8 cellular contexts compared by ENCODE assay signal in genomic region chr17:79065105-79065670, GRCh38. TPM values are rescaled to one million over a fixed set of nuclear protein-coding genes. Genes with fewer than 3 reads are reported as not detected.
DNase-seq lines count a peak whose midpoint lies in the region; ATAC-seq, FAIRE-seq and TF ChIP-seq lines count a peak whose summit lies in the region.

No MANE protein-coding gene starts in this region.

- H3K27ac ChIP-seq in H9 (ENCODE audit: insufficient read length, low read depth, low read length) (no peak overlapping the region), K562 (ENCODE audit: extremely low read depth, low read depth, low read length) (no peak overlapping the region), HepG2 (ENCODE audit: extremely low read length, insufficient read depth, low read length) (no peak overlapping the region)

- intact Hi-C loops in K562 (cut with micrococcal nuclease) (loop anchor here (2.0 kb wide), 1 partner anchor 18 kb away; no protein-coding TSS in a partner anchor), HepG2 (cut with micrococcal nuclease; ENCODE audit: unreplicated experiment) (loop anchor here (1.0 kb wide), 1 partner anchor 17 kb away; no protein-coding TSS in a partner anchor)

- BruUV-seq in K562 (replicated peaks; lab: Mats Ljungman, UMichigan): no TSS peak
- no TSS peak for BruUV-seq in HepG2 (replicated peaks; lab: Mats Ljungman, UMichigan)

- TF ChIP-seq POLR2A in K562 (conservative IDR thresholded peaks at IDR 0.05) (no peak), HepG2 (IDR thresholded peaks at IDR 0.05; ENCODE audit: insufficient read depth in 1 of 2, low read depth in 2 of 2, low read length in 2 of 2) (no peak), GM18505 (IDR thresholded peaks at IDR 0.05; ENCODE audit: borderline replicate concordance, extremely low read depth, insufficient read depth, insufficient read length) (no peak)

- H2BK20ac ChIP-seq in H9 (ENCODE audit: low read depth, low read length, poor library complexity, severe bottlenecking): no peak overlapping the region

- no peak for TF ChIP-seq EP300 in K562 (IDR thresholded peaks at IDR 0.05; ENCODE audit: low read length)
- no peak for TF ChIP-seq EP300 in HepG2 (IDR thresholded peaks at IDR 0.05; ENCODE audit: low read depth in 2 of 2, low read length in 2 of 2)
- TF ChIP-seq EP300 in HepG2 (CRISPR knock-in tag; IDR thresholded peaks at IDR 0.05; ENCODE audit: borderline replicate concordance): no peak

- H3K36me3 ChIP-seq in K562 (ENCODE audit: control insufficient read depth, insufficient read depth, low read length): no peaks in the 10 kb centered on the region
- no peaks in the 10 kb centered on the region for H3K36me3 ChIP-seq in HepG2 (replicated peaks in 1 of 2; ENCODE audit: control insufficient read depth in 1 of 2, insufficient read depth in 2 of 2, low read length in 2 of 2)

- POLR2A ChIA-PET in T-cell (lab: Charles Lee) (no interaction called here), K562 (lab: Yijun Ruan, JAX) (no interaction called here), HepG2 (lab: Yijun Ruan, JAX) (no interaction called here)

- H3K27me3 Mint-ChIP-seq in H9 (ENCODE audit: low read depth) (peaks cover 21% of the 10 kb centered on the region), T-cell (peaks cover 0 to 1% of the 10 kb centered on the region in 2 donors)

- H2BK12ac ChIP-seq in H9 (ENCODE audit: insufficient read length, low read depth, low read length): no peak overlapping the region

- H4K91ac ChIP-seq in H9 (ENCODE audit: insufficient read length, low read depth, low read length): no peak overlapping the region

- H3K27ac Mint-ChIP-seq in H9: no peak overlapping the region
- peak overlapping the region in 1 of 2 donors; percentile 17 for H3K27ac Mint-ChIP-seq in T-cell

- ATAC-seq in T-cell (replicated peaks in 1 of 4) (peak; percentile 51 to 72 (median 64)), K562 (peak; percentile 86), HepG2 (0 out of 3 replicates have a peak, but pooled peaks have one; percentile 46), GM19452 (IDR thresholded peaks at IDR 0.05; ENCODE audit: unreplicated experiment) (no peak), GM18505 (IDR thresholded peaks at IDR 0.05; ENCODE audit: unreplicated experiment) (no peak)

- no peak overlapping the region for H4K5ac ChIP-seq in H9 (ENCODE audit: insufficient read length, low read depth, low read length)

- no peaks in the 10 kb centered on the region for H3K23me2 ChIP-seq in H9 (ENCODE audit: insufficient read length, low read depth, low read length, poor library complexity, severe bottlenecking)

- H3K9me1 ChIP-seq in K562 (ENCODE audit: control insufficient read depth, insufficient read depth, low read length): no peaks in the 10 kb centered on the region

- H2BK5ac ChIP-seq in H9 (ENCODE audit: insufficient read length, low read length): no peak overlapping the region

- H3K18ac ChIP-seq in H9 (ENCODE audit: insufficient read length, low read depth, low read length): no peak overlapping the region

- H2AFZ ChIP-seq in H9 (ENCODE audit: low read length): peak overlapping the region; percentile 100
- H2AFZ ChIP-seq in K562 (ENCODE audit: low read depth, low read length): no peak overlapping the region
- no peak overlapping the region for H2AFZ ChIP-seq in HepG2 (ENCODE audit: low read length)

- no peaks in the 10 kb centered on the region for H3K9me3 ChIP-seq in H9 (ENCODE audit: control insufficient read depth, low read depth, low read length)
- H3K9me3 ChIP-seq in K562 (replicated peaks; ENCODE audit: control insufficient read depth, insufficient read depth, low read depth, low read length): no peaks in the 10 kb centered on the region; the same call in 1 of the 2 replicates
- no peaks in the 10 kb centered on the region for H3K9me3 ChIP-seq in HepG2 (ENCODE audit: low read length)

- H3K4ac ChIP-seq in H9 (ENCODE audit: low read depth, low read length): no peak overlapping the region

- no peak overlapping the region for H2BK15ac ChIP-seq in H9 (ENCODE audit: low read depth, low read length)

- no peak overlapping the region for H3K23ac ChIP-seq in H9 (ENCODE audit: insufficient read length, low read depth, low read length)

- H3K4me1 Mint-ChIP-seq in H9 (peaks cover 2% of the 10 kb centered on the region in 2 experiments; a peak in 3 of 4 replicates), T-cell (peaks cover 4 to 6% (median 4%) of the 10 kb centered on the region in 3 donors)

- H3K14ac ChIP-seq in H9 (ENCODE audit: insufficient read depth, low read length): no peak overlapping the region

- peak; percentile 83 for FAIRE-seq in K562 (lab: Jason Lieb, UNC)
- no peak for FAIRE-seq in HepG2 (lab: Jason Lieb, UNC)

- TF ChIP-seq RAD21 in K562 (CRISPR knock-in tag; conservative IDR thresholded peaks at IDR 0.05 in 1 of 2, IDR thresholded peaks at IDR 0.05 in 1 of 2): peak; percentile 59 to 77
- peak; percentile 43; the same call in 1 of the 2 replicates for TF ChIP-seq RAD21 in HepG2 (CRISPR knock-in tag; IDR thresholded peaks at IDR 0.05)

- H3K27me3 ChIP-seq in H9 (ENCODE audit: insufficient read depth, low read length): no peaks in the 10 kb centered on the region
- H3K27me3 ChIP-seq in K562 (ENCODE audit: control insufficient read depth in 2 of 2, insufficient read depth in 2 of 2, low read length in 2 of 2): peaks cover 8 to 15% of the 10 kb centered on the region in 2 experiments; a peak in 4 of 5 replicates
- H3K27me3 ChIP-seq in HepG2 (ENCODE audit: control insufficient read depth in 1 of 2, insufficient read depth in 2 of 2, low read length in 2 of 2): peaks cover 2 to 22% of the 10 kb centered on the region in 2 experiments; a peak in 3 of 5 replicates

- H2AK5ac ChIP-seq in H9 (ENCODE audit: insufficient read length, low read length): no peak overlapping the region

- H3K36me3 Mint-ChIP-seq in H9 (ENCODE audit: insufficient read depth in 1 of 3, low read depth in 3 of 3) (no peaks in the 10 kb centered on the region), T-cell (no peaks in the 10 kb centered on the region)

- H3K56ac ChIP-seq in H9 (ENCODE audit: insufficient read length, low read depth, low read length): no peak overlapping the region

- H4K8ac ChIP-seq in H9 (replicated peaks; ENCODE audit: insufficient read length, low read depth, low read length): no peak overlapping the region

- H3K9ac ChIP-seq in H9 (ENCODE audit: extremely low read depth, insufficient read length, low read length): no peak overlapping the region
- H3K9ac ChIP-seq in K562 (ENCODE audit: insufficient read depth in 1 of 2, low read depth in 2 of 2, low read length in 2 of 2): no peak overlapping the region
- no peak overlapping the region for H3K9ac ChIP-seq in HepG2 (ENCODE audit: insufficient read depth, low read depth, low read length)

- H3K79me1 ChIP-seq in H9 (ENCODE audit: insufficient read depth, low read depth, low read length, poor library complexity, severe bottlenecking): no peaks in the 10 kb centered on the region

- H2BK120ac ChIP-seq in H9 (ENCODE audit: low read depth, low read length, poor library complexity, severe bottlenecking): no peak overlapping the region

- H3T11ph ChIP-seq in H9 (ENCODE audit: low read length): no peak overlapping the region

- H3K4me1 ChIP-seq in H9 (ENCODE audit: insufficient read depth, low read length) (no peaks in the 10 kb centered on the region), K562 (replicated peaks in 1 of 2; ENCODE audit: control insufficient read depth in 2 of 2, insufficient read depth in 2 of 2, low read length in 2 of 2) (no peaks in the 10 kb centered on the region), HepG2 (ENCODE audit: insufficient read depth, low read length) (no peaks in the 10 kb centered on the region)

- H3K4me2 ChIP-seq in H9 (ENCODE audit: insufficient read depth, insufficient read length, low read length) (no peak overlapping the region), K562 (ENCODE audit: insufficient read depth, low read length) (no peak overlapping the region; the same call in 1 of the 2 replicates), HepG2 (ENCODE audit: low read depth, low read length) (no peak overlapping the region)

- in situ Hi-C loops in K562 (cut with MboI): loop anchor here (25.0 kb wide), 1 partner anchor 322 kb away; no protein-coding TSS in a partner anchor
- in situ Hi-C loops in HepG2 (cut with HindIII; ENCODE audit: extremely low pct_ligation_motif_present, low pct_unique_long_range_greater_than_20kb): no loop called here

- H3K79me2 ChIP-seq in H9 (ENCODE audit: insufficient read depth, low read length) (no peaks in the 10 kb centered on the region), K562 (ENCODE audit: control insufficient read depth, insufficient read depth, low read length) (no peaks in the 10 kb centered on the region), HepG2 (ENCODE audit: insufficient read depth, low read length) (no peaks in the 10 kb centered on the region)

- DNase-seq in AML-193 (lab: John Stamatoyannopoulos, UW) (peak; percentile 45 to 68), H9 (peak; percentile 73), T-cell (peak in 31 of 34 experiments; percentile 18 to 65 (median 46)), K562 (ENCODE audit: extremely low read depth in 1 of 4, low spot score in 3 of 4) (peak; percentile 62 to 77 (median 64)), HepG2 (ENCODE audit: low spot score) (peak; percentile 43)
- DNase-seq in stimulated activated CD8-positive, alpha-beta memory T cell treated with anti-CD3 and anti-CD28 coated beads, Interleukin-7, amount 100 ng/mL, for 4 hours (ENCODE audit: low read depth in 2 of 2): peak; percentile 19 to 29

- H3K9me3 Mint-ChIP-seq in H9 (no peaks in the 10 kb centered on the region), T-cell (no peaks in the 10 kb centered on the region)

- TF ChIP-seq CTCF in H9 (conservative IDR thresholded peaks at IDR 0.05): peak; percentile 87
- peak; percentile 64 to 90 (median 73) for TF ChIP-seq CTCF in K562 (IDR thresholded peaks at IDR 0.05 in 2 of 3, conservative IDR thresholded peaks at IDR 0.05 in 1 of 3; ENCODE audit: insufficient read depth in 2 of 3, low read depth in 1 of 3, low read length in 3 of 3)
- peak; percentile 71 for TF ChIP-seq CTCF in HepG2 (CRISPR knock-in tag; IDR thresholded peaks at IDR 0.05)

- CTCF ChIA-PET in T-cell (lab: Charles Lee): interaction anchor here (1.4 to 2.0 kb wide), 2 partner anchors 17 to 328 kb away, joined by 6 to 9 read pairs; no protein-coding TSS in a partner anchor
- CTCF ChIA-PET in K562 (lab: Yijun Ruan, JAX; ENCODE audit: low intra/inter-chr PET ratio): interaction anchor here (1.0 to 2.2 kb wide), 5 partner anchors 17 to 336 kb away, joined by 3 to 15 read pairs (median 5); no protein-coding TSS in a partner anchor
- CTCF ChIA-PET in HepG2 (lab: Yijun Ruan, JAX; ENCODE audit: low intra/inter-chr PET ratio, low total read pairs): interaction anchor here (1.4 to 2.1 kb wide), 3 partner anchors 17 to 328 kb away, joined by 4 to 22 read pairs (median 7); no protein-coding TSS in a partner anchor

- H3K4me3 ChIP-seq in K562: no peak overlapping the region
- no peak overlapping the region for H3K4me3 ChIP-seq in HepG2 (replicated peaks in 1 of 3; ENCODE audit: insufficient read depth in 1 of 3, low read depth in 2 of 3, low read length in 3 of 3)

- no CpG with 5 or more reads among the region's 10 CpGs for WGBS in H9 (ENCODE audit: extremely low coverage, insufficient read length, low lambda C conversion rate)
- 3% methylated on average over 10 of the region's 10 CpGs for WGBS in K562 (ENCODE audit: insufficient coverage, low coverage, missing lambda C conversion rate)
- WGBS in HepG2 (ENCODE audit: low lambda C conversion rate): 37% methylated on average over 10 of the region's 10 CpGs

- H3K4me3 Mint-ChIP-seq in H9 (no peak overlapping the region), T-cell (peak overlapping the region in 2 of 3 donors; percentile 5 to 28)

- H4K20me1 ChIP-seq in H9 (ENCODE audit: control insufficient read depth, insufficient read depth, insufficient read length) (no peaks in the 10 kb centered on the region), K562 (replicated peaks; ENCODE audit: control insufficient read depth, insufficient read depth, low read length) (no peaks in the 10 kb centered on the region), HepG2 (ENCODE audit: insufficient read depth, low read length) (no peaks in the 10 kb centered on the region)

RNA-seq across cellular contexts. Expression of gene ENGASE, which starts 9.4 kb away (rescaled TPM):
- 20.6 and 21.1 TPM in 2 replicates for total RNA-seq in H9 (2021)
- total RNA-seq in T-cell: 100 to 1,000 TPM in 4 of 5 donors, 10 to 100 TPM in 1; 99.6 to 153 (median 141) TPM
- 111 and 287 TPM in 2 replicates for total RNA-seq in K562 (2011; cell fraction: chromatin; rRNA removed; ENCODE audit: low replicate concordance)
- 149 and 158 TPM in 2 replicates for total RNA-seq in K562 (2011; cell fraction: nucleolus; rRNA removed)
- 121 and 125 TPM in 2 replicates for total RNA-seq in K562 (2011; cell fraction: nucleoplasm; rRNA removed)
- 14.0 and 17.2 TPM in 2 replicates for total RNA-seq in K562 (2014; rRNA removed)
- 6.5 and 9.1 TPM in 2 replicates for total RNA-seq in K562 (2014; rRNA removed; fragmentation: Illumina TruSeq; extraction: Trizol)
- total RNA-seq in K562 (2015; rRNA removed; fragmentation: Illumina TruSeq; extraction: Trizol): 11.2 and 13.6 TPM in 2 replicates
- total RNA-seq in K562 (2021): 32.3 and 45.5 TPM in 2 replicates
- polyA plus RNA-seq in K562 (2011; rRNA removed): 16.4 and 22.8 TPM in 2 replicates
- polyA plus RNA-seq in K562 (2011; cell fraction: cytosol; rRNA removed): 7.9 and 11.1 TPM in 2 replicates
- 246 and 319 TPM in 2 replicates for polyA plus RNA-seq in K562 (2011; cell fraction: nucleus; rRNA removed)
- polyA plus RNA-seq in K562 (2012): 25.6 and 37.4 TPM in 2 replicates
- 13.9 and 15.2 TPM in 2 replicates for polyA plus RNA-seq in K562 (2014; fragmentation: Illumina TruSeq; extraction: Trizol)
- polyA plus RNA-seq in K562 (2014; fragmentation: Nextera tagmentation; extraction: Ambion mirVana): under 1 TPM; 0.06 to 0.14 TPM
- 36.5 and 42.5 TPM in 2 replicates for polyA plus RNA-seq in K562 (2014; rRNA removed)
- polyA minus RNA-seq in K562 (2011; rRNA and poly(A)+ RNA removed): 6.3 and 9.9 TPM in 2 replicates
- polyA minus RNA-seq in K562 (2011; cell fraction: cytosol; rRNA and poly(A)+ RNA removed): 5.7 and 13.2 TPM in 2 replicates
- polyA minus RNA-seq in K562 (2011; cell fraction: nucleus; rRNA and poly(A)+ RNA removed): 49.8 and 50.9 TPM in 2 replicates
- 2.8 and 10.6 TPM in 2 replicates for total RNA-seq in HepG2 (2016; rRNA removed; fragmentation: Illumina TruSeq; extraction: Trizol)
- 10.9 and 11.3 TPM in 2 replicates for total RNA-seq in HepG2 (2016; cell fraction: cytosol; rRNA removed; fragmentation: Illumina TruSeq; extraction: Trizol; ENCODE audit: low read depth)
- total RNA-seq in HepG2 (2016; cell fraction: insoluble cytoplasmic fraction; rRNA removed; fragmentation: Illumina TruSeq; extraction: Trizol): 2.1 and 11.0 TPM in 2 replicates
- total RNA-seq in HepG2 (2016; cell fraction: membrane; rRNA removed; fragmentation: Illumina TruSeq; extraction: Trizol): 4.0 and 4.4 TPM in 2 replicates
- total RNA-seq in HepG2 (2016; cell fraction: nucleus; rRNA removed; fragmentation: Illumina TruSeq; extraction: Trizol): 17.7 and 21.9 TPM in 2 replicates
- polyA plus RNA-seq in HepG2 (2011; rRNA removed): 18.1 and 30.3 TPM in 2 replicates
- polyA plus RNA-seq in HepG2 (2011; cell fraction: cytosol; rRNA removed): 4.4 and 5.4 TPM in 2 replicates
- 327 and 364 TPM in 2 replicates for polyA plus RNA-seq in HepG2 (2011; cell fraction: nucleus; rRNA removed)
- 25.6 and 35.5 TPM in 2 replicates for polyA plus RNA-seq in HepG2 (2012)
- polyA plus RNA-seq in HepG2 (2016; cell fraction: cytosol; fragmentation: Illumina TruSeq; extraction: Trizol; ENCODE audit: low read depth): 0.50 and 0.71 TPM in 2 replicates
- 3.3 and 4.0 TPM in 2 replicates for polyA plus RNA-seq in HepG2 (2016; cell fraction: insoluble cytoplasmic fraction; fragmentation: Illumina TruSeq; extraction: Trizol; ENCODE audit: low read depth)
- polyA plus RNA-seq in HepG2 (2016; cell fraction: membrane; fragmentation: Illumina TruSeq; extraction: Trizol; ENCODE audit: low read depth): 1.3 and 1.4 TPM in 2 replicates
- polyA plus RNA-seq in HepG2 (2016; cell fraction: nucleus; fragmentation: Illumina TruSeq; extraction: Trizol; ENCODE audit: insufficient read depth, low read depth): 64.3 and 73.5 TPM in 2 replicates
- polyA minus RNA-seq in HepG2 (2011; rRNA and poly(A)+ RNA removed; ENCODE audit: low replicate concordance): 27.1 and 30.9 TPM in 2 replicates
- polyA minus RNA-seq in HepG2 (2011; cell fraction: cytosol; rRNA and poly(A)+ RNA removed): 4.3 and 5.1 TPM in 2 replicates
- polyA minus RNA-seq in HepG2 (2011; cell fraction: nucleus; rRNA and poly(A)+ RNA removed): 56.1 and 79.6 TPM in 2 replicates

RNA-seq across cellular contexts. Expression of gene C1QTNF1, which starts 41.2 kb away (rescaled TPM):
- total RNA-seq in H9 (2021) (0.55 and 0.96 TPM in 2 replicates), T-cell (under 1 TPM in 4 of 5 donors, not detected in 1; 0.10 to 0.57 (median 0.26) TPM), K562 (2014; rRNA removed) (not detected in 2 replicates), K562 (2014; rRNA removed; fragmentation: Illumina TruSeq; extraction: Trizol) (not detected in 2 replicates), K562 (2015; rRNA removed; fragmentation: Illumina TruSeq; extraction: Trizol) (not detected in 2 replicates), K562 (2021) (0.09 and 0.22 TPM in 2 replicates), HepG2 (2016; rRNA removed; fragmentation: Illumina TruSeq; extraction: Trizol) (0.18 and 0.36 TPM in 2 replicates)
- total RNA-seq in K562 (2011; cell fraction: chromatin; rRNA removed; ENCODE audit: low replicate concordance): not detected in 2 replicates
- not detected in 2 replicates for total RNA-seq in K562 (2011; cell fraction: nucleolus; rRNA removed)
- total RNA-seq in K562 (2011; cell fraction: nucleoplasm; rRNA removed): not detected in 2 replicates
- polyA plus RNA-seq in K562 (2011; rRNA removed) (not detected in 2 replicates), K562 (2014; fragmentation: Illumina TruSeq; extraction: Trizol) (not detected in 2 replicates), K562 (2014; fragmentation: Nextera tagmentation; extraction: Ambion mirVana) (not detected), K562 (2014; rRNA removed) (not detected in 2 replicates), HepG2 (2011; rRNA removed) (0.86 and 2.1 TPM in 2 replicates)
- polyA plus RNA-seq in K562 (2011; cell fraction: cytosol; rRNA removed): not detected in 2 replicates
- not detected in 2 replicates for polyA plus RNA-seq in K562 (2011; cell fraction: nucleus; rRNA removed)
- polyA plus RNA-seq in K562 (2012): not detected in 2 replicates
- not detected in 2 replicates for polyA minus RNA-seq in K562 (2011; rRNA and poly(A)+ RNA removed)
- polyA minus RNA-seq in K562 (2011; cell fraction: cytosol; rRNA and poly(A)+ RNA removed): not detected in 2 replicates
- polyA minus RNA-seq in K562 (2011; cell fraction: nucleus; rRNA and poly(A)+ RNA removed): not detected in 2 replicates
- total RNA-seq in HepG2 (2016; cell fraction: cytosol; rRNA removed; fragmentation: Illumina TruSeq; extraction: Trizol; ENCODE audit: low read depth): 0.30 TPM in 1 of 2 replicates, not detected in the other
- total RNA-seq in HepG2 (2016; cell fraction: insoluble cytoplasmic fraction; rRNA removed; fragmentation: Illumina TruSeq; extraction: Trizol): 0.10 and 0.58 TPM in 2 replicates
- total RNA-seq in HepG2 (2016; cell fraction: membrane; rRNA removed; fragmentation: Illumina TruSeq; extraction: Trizol): 0.06 and 0.31 TPM in 2 replicates
- 0.56 and 0.90 TPM in 2 replicates for total RNA-seq in HepG2 (2016; cell fraction: nucleus; rRNA removed; fragmentation: Illumina TruSeq; extraction: Trizol)
- 0.94 and 1.2 TPM in 2 replicates for polyA plus RNA-seq in HepG2 (2011; cell fraction: cytosol; rRNA removed)
- 1.4 TPM in 2 replicates for polyA plus RNA-seq in HepG2 (2011; cell fraction: nucleus; rRNA removed)
- 1.0 and 1.5 TPM in 2 replicates for polyA plus RNA-seq in HepG2 (2012)
- polyA plus RNA-seq in HepG2 (2016; cell fraction: cytosol; fragmentation: Illumina TruSeq; extraction: Trizol; ENCODE audit: low read depth): 0.08 TPM in 1 of 2 replicates, not detected in the other
- 0.12 and 0.25 TPM in 2 replicates for polyA plus RNA-seq in HepG2 (2016; cell fraction: insoluble cytoplasmic fraction; fragmentation: Illumina TruSeq; extraction: Trizol; ENCODE audit: low read depth)
- polyA plus RNA-seq in HepG2 (2016; cell fraction: membrane; fragmentation: Illumina TruSeq; extraction: Trizol; ENCODE audit: low read depth): 0.09 and 0.17 TPM in 2 replicates
- polyA plus RNA-seq in HepG2 (2016; cell fraction: nucleus; fragmentation: Illumina TruSeq; extraction: Trizol; ENCODE audit: insufficient read depth, low read depth): 0.45 and 0.55 TPM in 2 replicates
- 2.2 TPM in 1 of 2 replicates, not detected in the other for polyA minus RNA-seq in HepG2 (2011; rRNA and poly(A)+ RNA removed; ENCODE audit: low replicate concordance)
- polyA minus RNA-seq in HepG2 (2011; cell fraction: cytosol; rRNA and poly(A)+ RNA removed): 0.59 and 0.70 TPM in 2 replicates
- polyA minus RNA-seq in HepG2 (2011; cell fraction: nucleus; rRNA and poly(A)+ RNA removed): 1.6 and 2.2 TPM in 2 replicates

RNA-seq across cellular contexts. Expression of gene CANT1, which starts 55.6 kb away (rescaled TPM):
- total RNA-seq in H9 (2021) (32.4 and 33.0 TPM in 2 replicates), T-cell (10 to 100 TPM; 46.2 to 63.1 (median 57.7) TPM), K562 (2014; rRNA removed) (25.7 and 30.6 TPM in 2 replicates), K562 (2014; rRNA removed; fragmentation: Illumina TruSeq; extraction: Trizol) (12.6 and 13.9 TPM in 2 replicates), K562 (2015; rRNA removed; fragmentation: Illumina TruSeq; extraction: Trizol) (21.6 and 23.9 TPM in 2 replicates), K562 (2021) (66.4 and 68.4 TPM in 2 replicates), HepG2 (2016; rRNA removed; fragmentation: Illumina TruSeq; extraction: Trizol) (24.9 and 34.1 TPM in 2 replicates)
- total RNA-seq in K562 (2011; cell fraction: chromatin; rRNA removed; ENCODE audit: low replicate concordance): 43.0 and 99.3 TPM in 2 replicates
- 96.1 and 114 TPM in 2 replicates for total RNA-seq in K562 (2011; cell fraction: nucleolus; rRNA removed)
- total RNA-seq in K562 (2011; cell fraction: nucleoplasm; rRNA removed): 74.2 and 76.3 TPM in 2 replicates
- polyA plus RNA-seq in K562 (2011; rRNA removed) (22.5 and 27.2 TPM in 2 replicates), K562 (2014; fragmentation: Illumina TruSeq; extraction: Trizol) (25.8 and 29.2 TPM in 2 replicates), K562 (2014; fragmentation: Nextera tagmentation; extraction: Ambion mirVana) (1 to 10 TPM; 2.7 to 2.9 TPM), K562 (2014; rRNA removed) (24.9 and 25.2 TPM in 2 replicates), HepG2 (2011; rRNA removed) (42.1 and 42.6 TPM in 2 replicates)
- polyA plus RNA-seq in K562 (2011; cell fraction: cytosol; rRNA removed): 22.3 and 42.0 TPM in 2 replicates
- polyA plus RNA-seq in K562 (2011; cell fraction: nucleus; rRNA removed): 19.9 and 27.7 TPM in 2 replicates
- polyA plus RNA-seq in K562 (2012): 50.7 and 73.7 TPM in 2 replicates
- 26.4 and 26.9 TPM in 2 replicates for polyA minus RNA-seq in K562 (2011; rRNA and poly(A)+ RNA removed)
- 29.2 and 54.9 TPM in 2 replicates for polyA minus RNA-seq in K562 (2011; cell fraction: cytosol; rRNA and poly(A)+ RNA removed)
- 12.3 and 17.8 TPM in 2 replicates for polyA minus RNA-seq in K562 (2011; cell fraction: nucleus; rRNA and poly(A)+ RNA removed)
- total RNA-seq in HepG2 (2016; cell fraction: cytosol; rRNA removed; fragmentation: Illumina TruSeq; extraction: Trizol; ENCODE audit: low read depth): 4.7 and 7.2 TPM in 2 replicates
- total RNA-seq in HepG2 (2016; cell fraction: insoluble cytoplasmic fraction; rRNA removed; fragmentation: Illumina TruSeq; extraction: Trizol): 22.7 and 35.6 TPM in 2 replicates
- 18.3 and 22.7 TPM in 2 replicates for total RNA-seq in HepG2 (2016; cell fraction: membrane; rRNA removed; fragmentation: Illumina TruSeq; extraction: Trizol)
- 34.4 and 36.1 TPM in 2 replicates for total RNA-seq in HepG2 (2016; cell fraction: nucleus; rRNA removed; fragmentation: Illumina TruSeq; extraction: Trizol)
- polyA plus RNA-seq in HepG2 (2011; cell fraction: cytosol; rRNA removed): 32.0 and 42.2 TPM in 2 replicates
- 39.8 and 43.1 TPM in 2 replicates for polyA plus RNA-seq in HepG2 (2011; cell fraction: nucleus; rRNA removed)
- polyA plus RNA-seq in HepG2 (2012): 25.0 and 32.7 TPM in 2 replicates
- 5.6 TPM in 2 replicates for polyA plus RNA-seq in HepG2 (2016; cell fraction: cytosol; fragmentation: Illumina TruSeq; extraction: Trizol; ENCODE audit: low read depth)
- 23.0 and 24.4 TPM in 2 replicates for polyA plus RNA-seq in HepG2 (2016; cell fraction: insoluble cytoplasmic fraction; fragmentation: Illumina TruSeq; extraction: Trizol; ENCODE audit: low read depth)
- 13.8 and 16.2 TPM in 2 replicates for polyA plus RNA-seq in HepG2 (2016; cell fraction: membrane; fragmentation: Illumina TruSeq; extraction: Trizol; ENCODE audit: low read depth)
- polyA plus RNA-seq in HepG2 (2016; cell fraction: nucleus; fragmentation: Illumina TruSeq; extraction: Trizol; ENCODE audit: insufficient read depth, low read depth): 44.9 and 45.4 TPM in 2 replicates
- polyA minus RNA-seq in HepG2 (2011; rRNA and poly(A)+ RNA removed; ENCODE audit: low replicate concordance): 46.8 and 73.3 TPM in 2 replicates
- 34.5 and 40.3 TPM in 2 replicates for polyA minus RNA-seq in HepG2 (2011; cell fraction: cytosol; rRNA and poly(A)+ RNA removed)
- polyA minus RNA-seq in HepG2 (2011; cell fraction: nucleus; rRNA and poly(A)+ RNA removed): 27.8 and 31.3 TPM in 2 replicates

Comparison
In these comparisons a context has a peak if more than half of its experiments do, and no peak if none do; other contexts are left out.
1. H3K4me3 Mint-ChIP-seq: peak in T-cell (2 of 3); none in H9 (0 of 2).
2. ATAC-seq: peak in T-cell (4 of 4), K562 (single experiment) and HepG2 (single experiment); none in GM19452 (single experiment) and GM18505 (single experiment).
3. Peak in every context shown above with its lines, with median percentiles within 50 percentile points of each other: DNase-seq and CTCF ChIP-seq.